In genomic region chr20:33766686-33767085, GRCh38 we compare ENCODE assay signal across 30 cellular contexts.
"Had no signal": no experiment of that assay in that cellular context is flagged by ENCODE, and none has a peak within 500 bp of the region (broad histone marks: within the 10 kb centered on the region; RNA-seq: fewer than 3 reads in every experiment).

No MANE protein-coding gene starts in this region.

- H3K9me3 ChIP-seq: neutrophil, pancreas, psoas muscle, spleen, suprapubic skin, testis, tibial artery, transverse colon, upper lobe of right lung, uterus had no signal

- DNase-seq: naive B cell; naive thymus-derived CD8-positive, alpha-beta T cell; nephron progenitor cell; nucleus accumbens; pancreas; psoas muscle; right cardiac atrium; spleen; stimulated activated CD4-positive, alpha-beta T cell treated with anti-CD3 and anti-CD28 coated beads, Interleukin-12 subunit alpha, Interleukin-12 subunit beta, amount 100 ng/mL, for 4 hours; stimulated activated CD4-positive, alpha-beta T cell treated with anti-CD3 and anti-CD28 coated beads, Interleukin-1b, Interleukin-23, amount 100 ng/mL, for 48 hours; stimulated activated CD4-positive, alpha-beta T cell treated with anti-CD3 and anti-CD28 coated beads, Interleukin-4, amount 100 ng/mL, for 1 hour; stimulated activated CD4-positive, alpha-beta T cell treated with anti-CD3 and anti-CD28 coated beads, Interleukin-4, amount 100 ng/mL, for 4 hours; stimulated activated CD8-positive, alpha-beta memory T cell treated with anti-CD3 and anti-CD28 coated beads, Interleukin-4, amount 100 ng/mL, for 48 hours; stimulated activated naive CD4-positive, alpha-beta T cell; stimulated activated naive CD8-positive, alpha-beta T cell treated with anti-CD3 and anti-CD28 coated beads, Interleukin-15, Interleukin-2, amounts not matched to agents 100 U/mL and 50 U/mL, for 24 hours; substantia nigra; testis; tibial artery; transverse colon; upper lobe of right lung; uterus had no signal

- H3K4me1 Mint-ChIP-seq: naive B cell; naive thymus-derived CD8-positive, alpha-beta T cell; nephron progenitor cell; neural crest cell; stimulated activated memory B cell treated with anti-CD40 and anti-IgM and Interleukin-4, amounts not matched to agents 10 μg/mL and 1 μg/mL and 100 μg/mL, for 72 hours had no signal

- H3K27ac Mint-ChIP-seq: progenitor cell of endocrine pancreas; stimulated activated memory B cell treated with anti-CD40 and anti-IgM and Interleukin-4, amounts not matched to agents 10 μg/mL and 1 μg/mL and 100 μg/mL, for 72 hours; type B pancreatic cell had no signal

- ATAC-seq: naive thymus-derived CD8-positive, alpha-beta T cell; pancreas; psoas muscle; right cardiac atrium; sciatic nerve; stimulated activated memory B cell treated with anti-CD40 and anti-IgM and Interleukin-4, amounts not matched to agents 10 μg/mL and 1 μg/mL and 100 μg/mL, for 72 hours; stimulated activated naive CD8-positive, alpha-beta T cell treated with anti-CD3 and anti-CD28 coated beads, Interleukin-15, Interleukin-2, amounts not matched to agents 100 U/mL and 50 U/mL, for 24 hours; upper lobe of right lung had no signal

- H3K4me1 ChIP-seq: pancreas, psoas muscle, spleen, suprapubic skin, testis, tibial artery, transverse colon, upper lobe of right lung, uterus had no signal

- H3K27me3 ChIP-seq: neutrophil, pancreas, spleen, suprapubic skin, testis, tibial artery, transverse colon, upper lobe of right lung, uterus had no signal

- H3K4me3 Mint-ChIP-seq: naive B cell; naive thymus-derived CD8-positive, alpha-beta T cell; nephron progenitor cell; neural crest cell; stimulated activated memory B cell treated with anti-CD40 and anti-IgM and Interleukin-4, amounts not matched to agents 10 μg/mL and 1 μg/mL and 100 μg/mL, for 72 hours; type B pancreatic cell had no signal

- H3K27ac ChIP-seq: neutrophil, pancreas, psoas muscle, skin epidermis, spleen, suprapubic skin, testis, tibial artery, transverse colon, upper lobe of right lung, uterus had no signal

- H3K27me3 Mint-ChIP-seq: naive B cell; naive thymus-derived CD8-positive, alpha-beta T cell; progenitor cell of endocrine pancreas; stimulated activated memory B cell treated with anti-CD40 and anti-IgM and Interleukin-4, amounts not matched to agents 10 μg/mL and 1 μg/mL and 100 μg/mL, for 72 hours; type B pancreatic cell had no signal

- H3K36me3 ChIP-seq: pancreas, uterus had no signal

- H3K9me3 Mint-ChIP-seq: naive B cell; naive thymus-derived CD8-positive, alpha-beta T cell; nephron progenitor cell; neural crest cell; stimulated activated memory B cell treated with anti-CD40 and anti-IgM and Interleukin-4, amounts not matched to agents 10 μg/mL and 1 μg/mL and 100 μg/mL, for 72 hours; type B pancreatic cell had no signal

- H3K4me3 ChIP-seq: pancreas, psoas muscle, skin epidermis, smooth muscle cell, spleen, suprapubic skin, testis, tibial artery, transverse colon, upper lobe of right lung, uterus had no signal
